Comparison of ENCODE assay signal across 40 cellular contexts in the genomic region with DNA sequence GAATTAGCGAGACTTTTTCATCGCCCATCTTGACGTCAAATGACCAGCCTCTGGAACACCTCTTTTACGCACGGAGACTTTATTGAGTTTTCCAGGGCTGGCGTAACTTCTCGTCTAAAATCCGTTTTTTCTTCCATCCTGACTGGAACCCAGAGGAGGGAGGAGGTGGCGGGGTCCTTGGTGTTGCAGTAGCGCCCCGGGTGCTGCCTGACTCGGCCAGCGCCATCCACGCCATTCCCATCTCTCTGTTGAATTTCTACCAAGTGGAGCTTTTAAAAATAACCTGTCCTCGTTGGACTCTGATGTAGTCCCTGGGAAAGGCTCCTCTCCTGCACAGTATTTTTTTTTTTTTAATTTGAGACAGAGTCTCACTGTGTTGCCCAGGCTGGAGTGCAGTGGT.
"Had no signal": no experiment of that assay in that cellular context is flagged by ENCODE, and none has a peak within 500 bp of the region (broad histone marks: within the 10 kb centered on the region; RNA-seq: fewer than 3 reads in every experiment).

No MANE protein-coding gene starts in this region.

- H3K27ac ChIP-seq: adrenal gland, ascending aorta, body of pancreas, brain microvascular endothelial cell, breast epithelium, cardiac muscle cell had no signal

- H3K9me3 Mint-ChIP-seq: activated naive CD4-positive, alpha-beta T cell treated with anti-CD3 and anti-CD28 coated beads for 36 hours; activated naive CD4-positive, alpha-beta T cell treated with anti-CD3 and anti-CD28 coated beads, Interleukin-2, amount 10 ng/mL, durations not matched to agents 7 days and 5 days; activated naive CD4-positive, alpha-beta T cell treated with anti-CD3 and anti-CD28 coated beads, Interleukin-2, amount 50 U/mL, for 24 hours; activated naive CD4-positive, alpha-beta T cell treated with anti-CD3 and anti-CD28 coated beads, Interleukin-2, amount 50 U/mL, for 72 hours; activated naive CD8-positive, alpha-beta T cell treated with anti-CD3 and anti-CD28 coated beads for 36 hours; activated naive CD8-positive, alpha-beta T cell treated with anti-CD3 and anti-CD28 coated beads, Interleukin-2, amount 10 ng/mL, durations not matched to agents 7 days and 5 days; activated naive CD8-positive, alpha-beta T cell treated with anti-CD3 and anti-CD28 coated beads, Interleukin-2, amount 50 U/mL, for 24 hours; activated T-cell treated with anti-CD3 and anti-CD28 coated beads, Interleukin-2, amount 50 U/mL, for 24 hours; activated T-cell treated with anti-CD3 and anti-CD28 coated beads, Interleukin-2, amount 50 U/mL, for 4 hours; activated T-cell treated with anti-CD3 and anti-CD28 coated beads, Interleukin-2, amount 50 U/mL, for 72 hours; activated T-helper 1 cell treated with anti-CD3 and anti-CD28 coated beads, Interleukin-12 subunit alpha, Interleukin-12 subunit beta, Interleukin-2, Interleukin-4 antibody, amounts not matched to agents 30 ng/mL and 10 ng/mL and 1 ng/mL, durations not matched to agents 14 hours and 24 hours and 36 hours; activated T-helper 17 cell treated with anti-CD3 and anti-CD28 coated beads, Interleukin-2, amount 50 U/mL, for 72 hours; activated T-helper 2 cell treated with anti-CD3 and anti-CD28 coated beads, Interferon-gamma antibody, Interleukin-2, Interleukin-4, amounts not matched to agents 10 μg/mL and 5 μg/mL and 100 μg/mL, durations not matched to agents 14 hours and 24 hours and 36 hours; central memory CD8-positive, alpha-beta T cell had no signal

- H3K27ac Mint-ChIP-seq: activated naive CD4-positive, alpha-beta T cell treated with anti-CD3 and anti-CD28 coated beads for 36 hours; activated naive CD4-positive, alpha-beta T cell treated with anti-CD3 and anti-CD28 coated beads, Interleukin-2, amount 10 ng/mL, durations not matched to agents 7 days and 5 days; activated naive CD4-positive, alpha-beta T cell treated with anti-CD3 and anti-CD28 coated beads, Interleukin-2, amount 50 U/mL, for 24 hours; activated naive CD8-positive, alpha-beta T cell; activated naive CD8-positive, alpha-beta T cell treated with anti-CD3 and anti-CD28 coated beads for 36 hours; activated naive CD8-positive, alpha-beta T cell treated with anti-CD3 and anti-CD28 coated beads, Interleukin-2, amount 10 ng/mL, durations not matched to agents 7 days and 5 days; activated naive CD8-positive, alpha-beta T cell treated with anti-CD3 and anti-CD28 coated beads, Interleukin-2, amount 50 U/mL, for 24 hours; activated T-cell treated with anti-CD3 and anti-CD28 coated beads, Interleukin-2, amount 50 U/mL, for 24 hours; activated T-cell treated with anti-CD3 and anti-CD28 coated beads, Interleukin-2, amount 50 U/mL, for 72 hours; activated T-helper 1 cell treated with anti-CD3 and anti-CD28 coated beads, Interleukin-12 subunit alpha, Interleukin-12 subunit beta, Interleukin-2, Interleukin-4 antibody, amounts not matched to agents 30 ng/mL and 10 ng/mL and 1 ng/mL, durations not matched to agents 14 hours and 24 hours and 36 hours; activated T-helper 17 cell treated with anti-CD3 and anti-CD28 coated beads, Interleukin-2, amount 50 U/mL, for 72 hours; activated T-helper 2 cell treated with anti-CD3 and anti-CD28 coated beads, Interferon-gamma antibody, Interleukin-2, Interleukin-4, amounts not matched to agents 10 μg/mL and 5 μg/mL and 100 μg/mL, durations not matched to agents 14 hours and 24 hours and 36 hours; brain had no signal

- H3K27me3 ChIP-seq: adrenal gland, ascending aorta, body of pancreas, brain microvascular endothelial cell, breast epithelium, cardiac muscle cell had no signal

- H3K4me3 Mint-ChIP-seq: activated naive CD4-positive, alpha-beta T cell treated with anti-CD3 and anti-CD28 coated beads for 36 hours; activated naive CD4-positive, alpha-beta T cell treated with anti-CD3 and anti-CD28 coated beads, Interleukin-2, amount 10 ng/mL, durations not matched to agents 7 days and 5 days; activated naive CD4-positive, alpha-beta T cell treated with anti-CD3 and anti-CD28 coated beads, Interleukin-2, amount 50 U/mL, for 24 hours; activated naive CD8-positive, alpha-beta T cell; activated naive CD8-positive, alpha-beta T cell treated with anti-CD3 and anti-CD28 coated beads for 36 hours; activated naive CD8-positive, alpha-beta T cell treated with anti-CD3 and anti-CD28 coated beads, Interleukin-2, amount 10 ng/mL, durations not matched to agents 7 days and 5 days; activated naive CD8-positive, alpha-beta T cell treated with anti-CD3 and anti-CD28 coated beads, Interleukin-2, amount 50 U/mL, for 24 hours; activated T-cell treated with anti-CD3 and anti-CD28 coated beads, Interleukin-2, amount 50 U/mL, for 24 hours; activated T-cell treated with anti-CD3 and anti-CD28 coated beads, Interleukin-2, amount 50 U/mL, for 4 hours; activated T-cell treated with anti-CD3 and anti-CD28 coated beads, Interleukin-2, amount 50 U/mL, for 72 hours; activated T-helper 1 cell treated with anti-CD3 and anti-CD28 coated beads, Interleukin-12 subunit alpha, Interleukin-12 subunit beta, Interleukin-2, Interleukin-4 antibody, amounts not matched to agents 30 ng/mL and 10 ng/mL and 1 ng/mL, durations not matched to agents 14 hours and 24 hours and 36 hours; activated T-helper 17 cell treated with anti-CD3 and anti-CD28 coated beads, Interleukin-2, amount 50 U/mL, for 72 hours; brain; central memory CD8-positive, alpha-beta T cell had no signal

- ATAC-seq: activated naive CD4-positive, alpha-beta T cell treated with anti-CD3 and anti-CD28 coated beads, Interleukin-2, amount 50 U/mL, for 72 hours; activated naive CD8-positive, alpha-beta T cell treated with anti-CD3 and anti-CD28 coated beads, Interleukin-2, amount 50 U/mL, for 24 hours; activated T-cell treated with anti-CD3 and anti-CD28 coated beads, Interleukin-2, amount 50 U/mL, for 4 hours; activated T-cell treated with anti-CD3 and anti-CD28 coated beads, Interleukin-2, amount 50 U/mL, for 72 hours; activated T-helper 17 cell treated with anti-CD3 and anti-CD28 coated beads, Interleukin-2, amount 50 U/mL, for 72 hours; body of pancreas had no signal

- H3K36me3 ChIP-seq: adrenal gland, breast epithelium, cardiac muscle cell had no signal

- FAIRE-seq: astrocyte, bronchial epithelial cell had no signal

- H3K9me3 ChIP-seq: adrenal gland, ascending aorta, body of pancreas, breast epithelium had no signal

- H3K27me3 Mint-ChIP-seq: activated naive CD4-positive, alpha-beta T cell treated with anti-CD3 and anti-CD28 coated beads, Interleukin-2, amount 10 ng/mL, durations not matched to agents 7 days and 5 days; activated naive CD4-positive, alpha-beta T cell treated with anti-CD3 and anti-CD28 coated beads, Interleukin-2, amount 50 U/mL, for 24 hours; activated naive CD8-positive, alpha-beta T cell; activated naive CD8-positive, alpha-beta T cell treated with anti-CD3 and anti-CD28 coated beads for 36 hours; activated naive CD8-positive, alpha-beta T cell treated with anti-CD3 and anti-CD28 coated beads, Interleukin-2, amount 10 ng/mL, durations not matched to agents 7 days and 5 days; activated naive CD8-positive, alpha-beta T cell treated with anti-CD3 and anti-CD28 coated beads, Interleukin-2, amount 50 U/mL, for 24 hours; activated T-cell treated with anti-CD3 and anti-CD28 coated beads, Interleukin-2, amount 50 U/mL, for 24 hours; activated T-helper 17 cell treated with anti-CD3 and anti-CD28 coated beads, Interleukin-2, amount 50 U/mL, for 72 hours; brain; central memory CD8-positive, alpha-beta T cell had no signal

- H3K4me3 ChIP-seq: adrenal gland, ascending aorta, body of pancreas, breast epithelium, cardiac muscle cell had no signal

- H3K4me1 ChIP-seq: body of pancreas, breast epithelium had no signal

- DNase-seq: activated effector memory CD4-positive, alpha-beta T cell treated with anti-CD3 and anti-CD28 coated beads, Interleukin-2, amount 50 U/mL, for 16 hours; activated effector memory CD4-positive, alpha-beta T cell treated with Interleukin-2 at 50 U/mL for 16 hours; activated gamma-delta T cell; activated gamma-delta T cell treated with Interleukin-2 at 50 U/mL for 16 hours; activated naive CD4-positive, alpha-beta T cell; activated naive CD4-positive, alpha-beta T cell treated with anti-CD3 and anti-CD28 coated beads for 36 hours; activated naive CD4-positive, alpha-beta T cell treated with anti-CD3 and anti-CD28 coated beads, Interleukin-2, amount 10 ng/mL, durations not matched to agents 7 days and 5 days; activated naive CD4-positive, alpha-beta T cell treated with anti-CD3 and anti-CD28 coated beads, Interleukin-2, amount 50 U/mL, for 16 hours; activated naive CD4-positive, alpha-beta T cell treated with Interleukin-2 at 50 U/mL for 16 hours; activated naive CD8-positive, alpha-beta T cell treated with anti-CD3 and anti-CD28 coated beads for 36 hours; activated naive CD8-positive, alpha-beta T cell treated with anti-CD3 and anti-CD28 coated beads, Interleukin-2, amount 10 ng/mL, durations not matched to agents 7 days and 5 days; activated naive CD8-positive, alpha-beta T cell treated with anti-CD3 and anti-CD28 coated beads, Interleukin-2, amount 50 U/mL, for 24 hours; activated T-cell treated with anti-CD3 and anti-CD28 coated beads, Interleukin-2, amount 50 U/mL, for 1 hour; activated T-cell treated with anti-CD3 and anti-CD28 coated beads, Interleukin-2, amount 50 U/mL, for 24 hours; activated T-cell treated with anti-CD3 and anti-CD28 coated beads, Interleukin-2, amount 50 U/mL, for 4 hours; activated T-cell treated with anti-CD3 and anti-CD28 coated beads, Interleukin-2, amount 50 U/mL, for 48 hours; activated T-cell treated with anti-CD3 and anti-CD28 coated beads, Interleukin-2, amount 50 U/mL, for 72 hours; adrenal gland; amniotic stem cell; amygdala; anterior cingulate cortex; aorta; body of pancreas; brain microvascular endothelial cell; caudate nucleus; central memory CD4-positive, alpha-beta T cell; cerebellar nuclear complex had no signal

- H3K4me1 Mint-ChIP-seq: brain had no signal
